Comparison of ENCODE assay signal across 15 cellular contexts in genomic region chr1:46284597-46285564, GRCh38. TPM values are rescaled to one million over a fixed set of nuclear protein-coding genes. Genes with fewer than 3 reads are reported as not detected.
DNase-seq lines count a peak whose midpoint lies in the region; ATAC-seq and TF ChIP-seq lines count a peak whose summit lies in the region.
"Had no signal": no experiment of that assay in that cellular context is flagged by ENCODE, and none has a peak within 500 bp of the region (broad histone marks: within the 10 kb centered on the region; RNA-seq: fewer than 3 reads in every experiment).

No MANE protein-coding gene starts in this region.

- intact Hi-C loops in activated naive CD4-positive, alpha-beta T cell treated with anti-CD3 and anti-CD28 coated beads for 36 hours (cut with micrococcal nuclease): loop anchor here (5.0 kb wide), 1 partner anchor 38 kb away; the partner anchor contains the start of gene RAD54L

- H3K4me3 ChIP-seq in skeletal muscle tissue (ENCODE audit: low read length in 3 of 3) (no peak overlapping the region), gastroesophageal sphincter (no peak overlapping the region), upper lobe of left lung (no peak overlapping the region)
- H3K4me3 ChIP-seq: dorsolateral prefrontal cortex, HAP-1, lung had no signal

- peaks cover 20 to 59% (median 31%) of the 10 kb centered on the region in 3 donors for H3K36me3 ChIP-seq in skeletal muscle tissue (ENCODE audit: control insufficient read depth in 3 of 3, insufficient read depth in 3 of 3, low read length in 3 of 3)
- H3K36me3 ChIP-seq in gastroesophageal sphincter: peaks cover 0 to 100% of the 10 kb centered on the region in 2 donors
- peaks cover 23 to 73% (median 45%) of the 10 kb centered on the region in 4 donors for H3K36me3 ChIP-seq in upper lobe of left lung

- TF ChIP-seq EP300 in gastroesophageal sphincter (IDR thresholded peaks at IDR 0.05) (no peak), upper lobe of left lung (IDR thresholded peaks at IDR 0.05) (no peak)

- H3K27ac Mint-ChIP-seq in activated naive CD4-positive, alpha-beta T cell treated with anti-CD3 and anti-CD28 coated beads for 36 hours: peak overlapping the region; percentile 79
- peak overlapping the region; percentile 6 to 83 (median 41) for H3K27ac Mint-ChIP-seq in brain

- no peak for TF ChIP-seq POLR2A in gastroesophageal sphincter (IDR thresholded peaks at IDR 0.05)
- no peak for TF ChIP-seq POLR2A in upper lobe of left lung (IDR thresholded peaks at IDR 0.05)

- no peak for ATAC-seq in gastroesophageal sphincter
- ATAC-seq in upper lobe of left lung (ENCODE audit: low FRiP score in 2 of 2): no peak

- H3K4me1 Mint-ChIP-seq in activated naive CD4-positive, alpha-beta T cell treated with anti-CD3 and anti-CD28 coated beads for 36 hours (ENCODE audit: low read depth): peaks cover 14% of the 10 kb centered on the region
- H3K4me1 Mint-ChIP-seq in brain: peaks cover 6% of the 10 kb centered on the region

- 56 to 65% methylated on average over 2 of the region's 3 CpGs for WGBS in gastroesophageal sphincter (ENCODE audit: low coverage in 1 of 2), 2 donors
- WGBS in upper lobe of left lung, 2 donors: 73 to 84% methylated on average over 3 of the region's 3 CpGs

- TF ChIP-seq CTCF in brain (conservative IDR thresholded peaks at IDR 0.05) (no peak), gastroesophageal sphincter (IDR thresholded peaks at IDR 0.05) (no peak), upper lobe of left lung (IDR thresholded peaks at IDR 0.05) (no peak)

- H3K9me3 Mint-ChIP-seq in activated naive CD4-positive, alpha-beta T cell treated with anti-CD3 and anti-CD28 coated beads for 36 hours: no peaks in the 10 kb centered on the region
- no peaks in the 10 kb centered on the region for H3K9me3 Mint-ChIP-seq in brain

- peak overlapping the region in 1 of 3 donors; percentile 35 for H3K9ac ChIP-seq in skeletal muscle tissue (ENCODE audit: low read depth in 1 of 3, low read length in 3 of 3)

- no peaks in the 10 kb centered on the region for H3K27me3 ChIP-seq in skeletal muscle tissue (ENCODE audit: control insufficient read depth in 3 of 3, insufficient read depth in 3 of 3, low read length in 3 of 3)
- no peaks in the 10 kb centered on the region for H3K27me3 ChIP-seq in gastroesophageal sphincter
- H3K27me3 ChIP-seq in upper lobe of left lung: no peaks in the 10 kb centered on the region
- H3K27me3 ChIP-seq: dorsolateral prefrontal cortex had no signal

- peaks cover 25 to 35% (median 27%) of the 10 kb centered on the region in 3 donors for H3K4me1 ChIP-seq in skeletal muscle tissue (ENCODE audit: control insufficient read depth in 3 of 3, insufficient read depth in 3 of 3, low read length in 3 of 3)
- no peaks in the 10 kb centered on the region for H3K4me1 ChIP-seq in gastroesophageal sphincter
- peaks cover 0 to 7% (median 2%) of the 10 kb centered on the region in 4 donors for H3K4me1 ChIP-seq in upper lobe of left lung
- H3K4me1 ChIP-seq: HAP-1 had no signal

- DNase-seq in activated naive CD4-positive, alpha-beta T cell treated with anti-CD3 and anti-CD28 coated beads for 36 hours: no peak
- DNase-seq in activated naive CD4-positive, alpha-beta T cell treated with anti-CD3 and anti-CD28 coated beads, Interleukin-2, amount 50 U/mL, for 16 hours: no peak
- DNase-seq in NCI-H2171 treated with DMSO at 0.1 percent for 48 hours (lab: John Stamatoyannopoulos, UW) (peak; percentile 47), upper lobe of left lung (no peak), SIG-M5 treated with dmso at 0.1 percent for 504 hours (lab: John Stamatoyannopoulos, UW; ENCODE audit: unreplicated experiment) (no peak)
- DNase-seq: NCI-H2081 treated with DMSO at 0.1 percent for 48 hours, nucleus accumbens had no signal

- H3K36me3 Mint-ChIP-seq in activated naive CD4-positive, alpha-beta T cell treated with anti-CD3 and anti-CD28 coated beads for 36 hours (ENCODE audit: low read depth): peaks cover 46% of the 10 kb centered on the region
- peaks cover 68% of the 10 kb centered on the region for H3K36me3 Mint-ChIP-seq in brain

- no peaks in the 10 kb centered on the region for H3K27me3 Mint-ChIP-seq in activated naive CD4-positive, alpha-beta T cell treated with anti-CD3 and anti-CD28 coated beads for 36 hours (ENCODE audit: low read depth)
- H3K27me3 Mint-ChIP-seq in brain: no peaks in the 10 kb centered on the region

- H3K27ac ChIP-seq in skeletal muscle tissue (ENCODE audit: low read depth, low read length) (peak overlapping the region; percentile 81), gastroesophageal sphincter (no peak overlapping the region), upper lobe of left lung (no peak overlapping the region)
- H3K27ac ChIP-seq: C4-2B, VCaP had no signal

- CTCF ChIA-PET in activated naive CD4-positive, alpha-beta T cell treated with anti-CD3 and anti-CD28 coated beads for 36 hours (lab: Charles Lee): interaction anchor here (1.1 to 2.7 kb wide), 3 partner anchors 12 to 63 kb away, joined by 4 to 15 read pairs (median 6); no protein-coding TSS in a partner anchor

- no peaks in the 10 kb centered on the region for H3K9me3 ChIP-seq in skeletal muscle tissue (ENCODE audit: control insufficient read depth in 3 of 3, low read length in 3 of 3)
- H3K9me3 ChIP-seq in gastroesophageal sphincter: no peaks in the 10 kb centered on the region
- H3K9me3 ChIP-seq in upper lobe of left lung: no peaks in the 10 kb centered on the region
- H3K9me3 ChIP-seq: HAP-1 had no signal

- no peak overlapping the region for H3K4me3 Mint-ChIP-seq in activated naive CD4-positive, alpha-beta T cell treated with anti-CD3 and anti-CD28 coated beads for 36 hours
- H3K4me3 Mint-ChIP-seq in brain: no peak overlapping the region

RNA-seq across cellular contexts. Expression of gene LRRC41, which starts 18.5 kb away (rescaled TPM):
- 10 to 100 TPM; 28.0 to 29.8 TPM for total RNA-seq in activated naive CD4-positive, alpha-beta T cell treated with anti-CD3 and anti-CD28 coated beads for 36 hours
- 79.6 TPM for polyA plus RNA-seq in brain (ENCODE audit: insufficient read depth, low read depth, low replicate concordance)
- 55.8 TPM for total RNA-seq in skeletal muscle tissue
- 10 to 100 TPM; 55.6 to 77.9 (median 66.7) TPM for total RNA-seq in gastroesophageal sphincter
- 10 to 100 TPM; 49.7 to 97.4 (median 52.8) TPM for total RNA-seq in upper lobe of left lung

RNA-seq across cellular contexts. Expression of gene UQCRH, which starts 18.6 kb away (rescaled TPM):
- 100 to 1,000 TPM; 403 to 409 TPM for total RNA-seq in activated naive CD4-positive, alpha-beta T cell treated with anti-CD3 and anti-CD28 coated beads for 36 hours
- polyA plus RNA-seq in brain (ENCODE audit: insufficient read depth, low read depth, low replicate concordance): 387 TPM
- total RNA-seq in skeletal muscle tissue (480 TPM), gastroesophageal sphincter (100 to 1,000 TPM; 202 to 421 (median 359) TPM), upper lobe of left lung (100 to 1,000 TPM in 5 of 6 donors, 10 to 100 TPM in 1; 59.7 to 193 (median 126) TPM)

RNA-seq across cellular contexts. Expression of gene RAD54L, which starts 37.3 kb away (rescaled TPM):
- 10 to 100 TPM; 83.9 to 88.0 TPM for total RNA-seq in activated naive CD4-positive, alpha-beta T cell treated with anti-CD3 and anti-CD28 coated beads for 36 hours
- 15.8 TPM for polyA plus RNA-seq in brain (ENCODE audit: insufficient read depth, low read depth, low replicate concordance)
- total RNA-seq in skeletal muscle tissue: 3.1 TPM
- total RNA-seq in gastroesophageal sphincter: 1 to 10 TPM in 1 of 4 donors, not detected in 3; 9.2 TPM
- total RNA-seq in upper lobe of left lung: 1 to 10 TPM in 3 of 6 donors, under 1 TPM in 1, not detected in 2; 0.78 to 2.4 (median 1.6) TPM

RNA-seq across cellular contexts. Expression of gene NSUN4, which starts 55.7 kb away (rescaled TPM):
- 10 to 100 TPM; 33.6 to 37.8 TPM for total RNA-seq in activated naive CD4-positive, alpha-beta T cell treated with anti-CD3 and anti-CD28 coated beads for 36 hours
- 13.3 TPM for polyA plus RNA-seq in brain (ENCODE audit: insufficient read depth, low read depth, low replicate concordance)
- 11.5 TPM for total RNA-seq in skeletal muscle tissue
- 10 to 100 TPM; 11.4 to 24.5 (median 18.4) TPM for total RNA-seq in gastroesophageal sphincter
- 10 to 100 TPM; 25.1 to 28.4 (median 26.7) TPM for total RNA-seq in upper lobe of left lung

Comparison
In these comparisons a context has a peak if more than half of its experiments do, and no peak if none do; other contexts are left out.
1. RNA of gene RAD54L, which starts 37.3 kb away (total RNA-seq): 83.9 to 88.0 TPM in activated naive CD4-positive, alpha-beta T cell treated with anti-CD3 and anti-CD28 coated beads for 36 hours; 3.1 TPM in skeletal muscle tissue (single experiment), 0.78 to 2.4 TPM in upper lobe of left lung and 9.2 TPM in gastroesophageal sphincter; every median in the first group is over 4 times any median in the second.